13 cellular contexts compared by ENCODE assay signal in the genomic region with DNA sequence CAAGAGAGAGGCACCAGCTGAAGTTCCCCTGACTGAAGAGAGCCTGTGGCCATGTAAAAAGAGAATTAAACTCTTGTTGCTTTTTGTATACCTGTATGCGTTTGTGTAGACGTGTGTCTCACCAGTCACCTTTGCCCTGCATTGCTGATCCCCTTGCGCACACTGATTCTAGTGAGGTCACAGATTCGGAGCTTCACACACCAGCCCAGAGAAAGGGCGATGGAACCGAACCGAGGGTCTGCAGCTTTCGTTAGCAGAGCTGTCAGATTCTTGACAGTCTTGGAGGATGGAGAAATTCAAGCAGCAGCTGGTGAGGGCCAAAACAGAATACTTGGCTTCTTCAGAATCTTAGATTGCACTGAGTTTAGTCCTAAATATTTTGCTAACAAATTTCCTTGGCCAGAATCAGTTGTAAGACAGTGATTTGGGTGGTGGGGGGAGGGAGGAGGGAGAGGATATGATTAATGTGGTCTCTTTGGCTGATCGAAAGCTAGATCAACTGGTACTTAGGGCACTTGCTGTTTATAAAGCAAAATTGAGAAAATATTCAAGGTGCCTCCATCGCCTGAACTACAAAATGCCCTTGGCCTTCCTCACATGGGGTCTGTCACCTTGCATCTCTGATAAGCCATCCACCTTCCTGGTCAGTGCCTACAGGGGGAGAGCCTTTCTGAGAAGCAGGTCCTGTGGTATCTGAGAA.
DNase-seq lines count a peak whose midpoint lies in the region; ATAC-seq and TF ChIP-seq lines count a peak whose summit lies in the region.
"Had no signal": no experiment of that assay in that cellular context is flagged by ENCODE, and none has a peak within 500 bp of the region (broad histone marks: within the 10 kb centered on the region; RNA-seq: fewer than 3 reads in every experiment).

No MANE protein-coding gene starts in this region.

- no peaks in the 10 kb centered on the region for H3K9me3 Mint-ChIP-seq in Caco-2 (ENCODE audit: unreplicated experiment)
- H3K9me3 Mint-ChIP-seq in activated CD4-positive, alpha-beta memory T cell treated with anti-CD3 and anti-CD28 coated beads for 36 hours = no peaks in the 10 kb centered on the region
- H3K9me3 Mint-ChIP-seq: activated naive CD4-positive, alpha-beta T cell treated with anti-CD3 and anti-CD28 coated beads, Interleukin-2, amount 50 U/mL, for 72 hours had no signal

- peak overlapping the region in 36 of 59 donors; percentile 2 to 87 (median 65) for H3K27ac ChIP-seq in dorsolateral prefrontal cortex
- peak overlapping the region; percentile 90 for H3K27ac ChIP-seq in osteoblast (ENCODE audit: low read depth, low read length)

- H3K9ac ChIP-seq in Loucy (ENCODE audit: low read depth, low read length, poor library complexity, severe bottlenecking) = peak overlapping the region; percentile 81

- no peaks in the 10 kb centered on the region for H3K27me3 ChIP-seq in Caco-2 (replicated peaks; ENCODE audit: control insufficient read depth, insufficient read depth, low read length)
- H3K27me3 ChIP-seq in Loucy (ENCODE audit: insufficient read depth, low read length, poor library complexity, severe bottlenecking) = no peaks in the 10 kb centered on the region
- H3K27me3 ChIP-seq in dorsolateral prefrontal cortex = no peaks in the 10 kb centered on the region
- H3K27me3 ChIP-seq in osteoblast (ENCODE audit: insufficient read depth, low read length) = no peaks in the 10 kb centered on the region

- BruUV-seq in Caco-2 (replicated peaks; lab: Mats Ljungman, UMichigan) = no TSS peak

- H3K9me2 ChIP-seq in Loucy (replicated peaks; ENCODE audit: low read depth, low read length) = no peaks in the 10 kb centered on the region

- H3K79me2 ChIP-seq in Loucy (ENCODE audit: insufficient read depth, low read length) (no peaks in the 10 kb centered on the region), osteoblast (ENCODE audit: insufficient read depth, low read length) (no peaks in the 10 kb centered on the region)

- CTCF ChIA-PET in Caco-2 (lab: Charles Lee) = no interaction called here
- CTCF ChIA-PET in activated CD4-positive, alpha-beta memory T cell treated with anti-CD3 and anti-CD28 coated beads for 36 hours (lab: Charles Lee) = no interaction called here

- DNase-seq in Caco-2 (no peak), dorsolateral prefrontal cortex (no peak), osteoblast (ENCODE audit: insufficient read length, low spot score, missing footprints) (peak; percentile 65)
- DNase-seq in activated CD4-positive, alpha-beta memory T cell treated with anti-CD3 and anti-CD28 coated beads for 36 hours = no peak
- no peak for DNase-seq in stimulated activated CD4-positive, alpha-beta T cell treated with anti-CD3 and anti-CD28 coated beads, Interleukin-15, amount 100 ng/mL, for 24 hours
- DNase-seq: DMS79 treated with DMSO at 0.1 percent for 48 hours, NCI-H2171 had no signal

- H2AFZ ChIP-seq in Loucy (ENCODE audit: low read length) (no peak overlapping the region), osteoblast (ENCODE audit: low read length) (no peak overlapping the region)

- no peak overlapping the region for H3K4me3 ChIP-seq in Caco-2 (ENCODE audit: low read depth, low read length)
- peak overlapping the region; percentile 67 for H3K4me3 ChIP-seq in Loucy (ENCODE audit: low read length, poor library complexity, severe bottlenecking)
- no peak overlapping the region for H3K4me3 ChIP-seq in dorsolateral prefrontal cortex
- H3K4me3 ChIP-seq in osteoblast (ENCODE audit: insufficient read depth, low read length) = no peak overlapping the region
- H3K4me3 ChIP-seq: K562 had no signal

- H3K36me3 ChIP-seq in Caco-2 (ENCODE audit: control insufficient read depth, insufficient read depth, low read length) (no peaks in the 10 kb centered on the region), Loucy (ENCODE audit: insufficient read depth, low read length) (peaks cover 23% of the 10 kb centered on the region; the same call in 1 of the 2 replicates), osteoblast (ENCODE audit: insufficient read depth, low read length) (peaks cover 11% of the 10 kb centered on the region)
- H3K36me3 ChIP-seq: neutrophil had no signal

- H3K27ac Mint-ChIP-seq in Caco-2 (ENCODE audit: unreplicated experiment) = peak overlapping the region; percentile 95
- no peak overlapping the region for H3K27ac Mint-ChIP-seq in activated CD4-positive, alpha-beta memory T cell treated with anti-CD3 and anti-CD28 coated beads for 36 hours

- H3K4me1 Mint-ChIP-seq in Caco-2 (ENCODE audit: low read depth, unreplicated experiment) = peaks cover 9% of the 10 kb centered on the region
- H3K4me1 Mint-ChIP-seq in activated CD4-positive, alpha-beta memory T cell treated with anti-CD3 and anti-CD28 coated beads for 36 hours (ENCODE audit: low read depth) = peaks cover 22% of the 10 kb centered on the region

- TF ChIP-seq CTCF in Caco-2 (IDR thresholded peaks at IDR 0.05; ENCODE audit: insufficient read depth in 1 of 2, low read depth in 1 of 2, low read length in 1 of 2, severe bottlenecking in 1 of 2, unreplicated experiment in 1 of 2) = no peak
- no peak for TF ChIP-seq CTCF in Loucy (conservative IDR thresholded peaks at IDR 0.05; ENCODE audit: low read length)
- no peak for TF ChIP-seq CTCF in dorsolateral prefrontal cortex (IDR thresholded peaks at IDR 0.05 in 54 of 56, conservative IDR thresholded peaks at IDR 0.05 in 2 of 56; ENCODE audit: low read depth in 1 of 56, partially characterized antibody in 56 of 56)
- no peak for TF ChIP-seq CTCF in osteoblast (IDR thresholded peaks at IDR 0.05; ENCODE audit: extremely low read depth, low read depth, low read length)

- intact Hi-C loops in Caco-2 (cut with micrococcal nuclease; ENCODE audit: unreplicated experiment) = loop anchor here (1.0 to 10.0 kb wide), 4 partner anchors 56 to 181 kb away; no protein-coding TSS in a partner anchor
- intact Hi-C loops in dorsolateral prefrontal cortex (cut with DNase I) = no loop called here
- intact Hi-C loops in activated CD4-positive, alpha-beta memory T cell treated with anti-CD3 and anti-CD28 coated beads for 36 hours (cut with micrococcal nuclease) = no loop called here

- peak overlapping the region; percentile 88 for H3K4me2 ChIP-seq in Loucy (ENCODE audit: low read depth, low read length, poor library complexity, severe bottlenecking)
- H3K4me2 ChIP-seq in osteoblast (ENCODE audit: insufficient read depth, low read length) = no peak overlapping the region

- H3F3A ChIP-seq in Loucy (ENCODE audit: low read depth) = peaks cover 16% of the 10 kb centered on the region; the same call in 1 of the 2 replicates

- POLR2A ChIA-PET in Caco-2 (lab: Charles Lee) = no interaction called here
- POLR2A ChIA-PET in activated CD4-positive, alpha-beta memory T cell treated with anti-CD3 and anti-CD28 coated beads for 36 hours (lab: Charles Lee) = no interaction called here

- no peaks in the 10 kb centered on the region for H4K20me1 ChIP-seq in Loucy (ENCODE audit: insufficient read depth, low read length, poor library complexity, severe bottlenecking)
- no peaks in the 10 kb centered on the region for H4K20me1 ChIP-seq in osteoblast (ENCODE audit: insufficient read depth, low read length)

- no peaks in the 10 kb centered on the region for H3K27me3 Mint-ChIP-seq in Caco-2 (ENCODE audit: insufficient read depth, unreplicated experiment)
- H3K27me3 Mint-ChIP-seq in activated CD4-positive, alpha-beta memory T cell treated with anti-CD3 and anti-CD28 coated beads for 36 hours = peaks cover 5% of the 10 kb centered on the region

- H3K9me3 ChIP-seq in Caco-2 (no peaks in the 10 kb centered on the region), Loucy (ENCODE audit: insufficient read depth, low read depth, low read length) (no peaks in the 10 kb centered on the region), osteoblast (ENCODE audit: low read depth, low read length) (no peaks in the 10 kb centered on the region)
- H3K9me3 ChIP-seq: neutrophil had no signal

- H3K4me1 ChIP-seq in Caco-2 (peaks cover 18% of the 10 kb centered on the region), Loucy (ENCODE audit: insufficient read depth, low read length, poor library complexity, severe bottlenecking) (peaks cover 64% of the 10 kb centered on the region), osteoblast (ENCODE audit: insufficient read depth, low read length) (peaks cover 34% of the 10 kb centered on the region)

- no peaks in the 10 kb centered on the region for H3K36me3 Mint-ChIP-seq in Caco-2 (ENCODE audit: insufficient read depth, unreplicated experiment)
- H3K36me3 Mint-ChIP-seq in activated CD4-positive, alpha-beta memory T cell treated with anti-CD3 and anti-CD28 coated beads for 36 hours = no peaks in the 10 kb centered on the region

- ATAC-seq in HG03139 (IDR thresholded peaks at IDR 0.05; ENCODE audit: unreplicated experiment) = no peak
- no peak for ATAC-seq in GM21447 (IDR thresholded peaks at IDR 0.05; ENCODE audit: unreplicated experiment)

- no peak overlapping the region for H3K4me3 Mint-ChIP-seq in Caco-2 (ENCODE audit: unreplicated experiment)
- no peak overlapping the region for H3K4me3 Mint-ChIP-seq in activated CD4-positive, alpha-beta memory T cell treated with anti-CD3 and anti-CD28 coated beads for 36 hours
